In the genomic region with DNA sequence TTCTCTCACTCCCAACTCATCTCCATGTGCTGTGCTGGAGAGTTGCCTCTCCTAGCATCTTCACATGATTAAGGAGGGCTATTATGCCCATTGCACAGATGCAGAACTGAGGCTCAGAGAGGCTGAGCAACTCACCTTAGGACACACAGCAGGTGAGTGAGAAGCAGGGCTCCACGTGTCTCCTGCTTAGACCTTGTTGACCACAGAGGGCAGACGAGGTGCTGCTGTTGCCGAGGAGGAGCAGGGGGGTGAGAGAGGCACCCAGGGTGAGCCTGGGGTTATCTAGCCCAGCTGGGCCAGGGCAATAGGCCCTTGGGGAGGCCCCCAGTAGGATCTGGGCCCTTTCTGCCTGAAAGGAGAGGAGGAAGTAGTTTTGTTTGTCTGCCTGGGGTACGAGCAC, we compare ENCODE assay signal across 1 cellular context.
TF ChIP-seq lines count a peak whose summit lies in the region.

No MANE protein-coding gene starts in this region.

TF ChIP-seq in IMR-90, 13 proteins besides CTCF, POLR2A, EP300 and RAD21:
- TF ChIP-seq RFX5 (IDR thresholded peaks at IDR 0.05; ENCODE audit: low read depth, low read length) (no peak), MXI1 (IDR thresholded peaks at IDR 0.05; ENCODE audit: borderline replicate concordance, low read depth, low read length) (no peak), BHLHE40 (IDR thresholded peaks at IDR 0.05; ENCODE audit: low read depth, low read length) (no peak), NFE2L2 (IDR thresholded peaks at IDR 0.05; ENCODE audit: low read depth, low read length) (no peak), MAZ (IDR thresholded peaks at IDR 0.05; ENCODE audit: borderline replicate concordance, low read depth, low read length) (no peak), CHD1 (IDR thresholded peaks at IDR 0.05; ENCODE audit: low read depth, low read length) (no peak)
- TF ChIP-seq, protein P1, sequence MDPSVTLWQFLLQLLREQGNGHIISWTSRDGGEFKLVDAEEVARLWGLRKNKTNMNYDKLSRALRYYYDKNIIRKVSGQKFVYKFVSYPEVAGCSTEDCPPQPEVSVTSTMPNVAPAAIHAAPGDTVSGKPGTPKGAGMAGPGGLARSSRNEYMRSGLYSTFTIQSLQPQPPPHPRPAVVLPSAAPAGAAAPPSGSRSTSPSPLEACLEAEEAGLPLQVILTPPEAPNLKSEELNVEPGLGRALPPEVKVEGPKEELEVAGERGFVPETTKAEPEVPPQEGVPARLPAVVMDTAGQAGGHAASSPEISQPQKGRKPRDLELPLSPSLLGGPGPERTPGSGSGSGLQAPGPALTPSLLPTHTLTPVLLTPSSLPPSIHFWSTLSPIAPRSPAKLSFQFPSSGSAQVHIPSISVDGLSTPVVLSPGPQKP (IDR thresholded peaks at IDR 0.05; ENCODE audit: borderline replicate concordance, low read depth, low read length), result no peak
